Comparison of ENCODE assay signal across 1 cellular context in genomic region chr18:23897293-23897692, GRCh38.
TF ChIP-seq lines count a peak whose summit lies in the region.

No MANE protein-coding gene starts in this region.

TF ChIP-seq in GM23338, 12 proteins besides CTCF, POLR2A, EP300 and RAD21 (continued from another document):
- TF ChIP-seq REST (IDR thresholded peaks at IDR 0.05; ENCODE audit: unreplicated experiment) = no peak
- no peak for TF ChIP-seq STAT1 (IDR thresholded peaks at IDR 0.05; ENCODE audit: unreplicated experiment)
- TF ChIP-seq POLR2AphosphoS5 (IDR thresholded peaks at IDR 0.05; ENCODE audit: low read depth) = no peak
- no peak for TF ChIP-seq ETS1 (IDR thresholded peaks at IDR 0.05)
- TF ChIP-seq NANOG (IDR thresholded peaks at IDR 0.05; ENCODE audit: borderline replicate concordance) = no peak
- no peak for TF ChIP-seq EZH2phosphoT487 (IDR thresholded peaks at IDR 0.05; ENCODE audit: unreplicated experiment)
